In genomic region chr22:46970411-46971123, GRCh38 we compare ENCODE assay signal across 10 cellular contexts.
A peak's percentile ranks its signal among the peaks of the same experiment; 100 is the strongest.
DNase-seq lines count a peak whose midpoint lies in the region; ATAC-seq, FAIRE-seq and TF ChIP-seq lines count a peak whose summit lies in the region.
"Had no signal": no experiment of that assay in that cellular context is flagged by ENCODE, and none has a peak within 500 bp of the region (broad histone marks: within the 10 kb centered on the region; RNA-seq: fewer than 3 reads in every experiment).

No MANE protein-coding gene starts in this region.

- H3K4me1 ChIP-seq in stomach (peaks cover 0 to 8% (median 2%) of the 10 kb centered on the region in 4 donors), small intestine (ENCODE audit: control insufficient read depth in 2 of 2, insufficient read depth in 1 of 2, low read depth in 1 of 2, low read length in 1 of 2) (no peaks in the 10 kb centered on the region)

- ATAC-seq in WTC11 = no peak
- no peak for ATAC-seq in memory B cell (ENCODE audit: low read depth)

- H3K9me3 Mint-ChIP-seq in WTC11 (no peaks in the 10 kb centered on the region), memory B cell (no peaks in the 10 kb centered on the region)
- H3K9me3 Mint-ChIP-seq: neural crest cell had no signal

- CTCF ChIA-PET in WTC11 (lab: Charles Lee) = no interaction called here

- no peaks in the 10 kb centered on the region for H3K27me3 Mint-ChIP-seq in WTC11 (ENCODE audit: low read depth)
- H3K27me3 Mint-ChIP-seq in memory B cell = no peaks in the 10 kb centered on the region

- peak overlapping the region in 40 of 59 donors; percentile 4 to 79 (median 43) for H3K27ac ChIP-seq in dorsolateral prefrontal cortex
- H3K27ac ChIP-seq in stomach = peak overlapping the region in 4 of 5 donors; percentile 14 to 63 (median 46)
- no peak overlapping the region for H3K27ac ChIP-seq in small intestine (ENCODE audit: low read depth in 1 of 2, low read length in 1 of 2)
- H3K27ac ChIP-seq: HL-60 had no signal

- H3K36me3 ChIP-seq in stomach = peaks cover 11 to 25% (median 16%) of the 10 kb centered on the region in 4 donors
- H3K36me3 ChIP-seq in small intestine (ENCODE audit: control insufficient read depth in 2 of 2, insufficient read depth in 2 of 2, low read length in 2 of 2) = peaks cover 0 to 6% of the 10 kb centered on the region in 2 donors

- no peak for TF ChIP-seq CTCF in WTC11 (IDR thresholded peaks at IDR 0.05)
- TF ChIP-seq CTCF in dorsolateral prefrontal cortex (IDR thresholded peaks at IDR 0.05 in 54 of 56, conservative IDR thresholded peaks at IDR 0.05 in 2 of 56; ENCODE audit: low read depth in 1 of 56, partially characterized antibody in 56 of 56) = no peak
- no peak for TF ChIP-seq CTCF in stomach (IDR thresholded peaks at IDR 0.05)

- H3K9me3 ChIP-seq in stomach (no peaks in the 10 kb centered on the region), small intestine (ENCODE audit: control insufficient read depth, low read depth) (no peaks in the 10 kb centered on the region)

- WGBS in stomach, 5 donors = 82 to 90% (median 88%) methylated on average over 13 to 14 of the region's 14 CpGs
- 83 to 89% (median 85%) methylated on average over 14 of the region's 14 CpGs for WGBS in small intestine, 3 donors

- DNase-seq in WTC11 (ENCODE audit: low spot score) (no peak), dorsolateral prefrontal cortex (no peak), memory B cell (ENCODE audit: low spot score in 2 of 2) (no peak), stomach (no peak), HuH-7 (ENCODE audit: low spot score) (no peak), ecto neural progenitor cell (ENCODE audit: low spot score) (no peak), small intestine (no peak)
- DNase-seq: stimulated activated naive CD4-positive, alpha-beta T cell had no signal

- peaks cover 15% of the 10 kb centered on the region for H3K4me1 Mint-ChIP-seq in WTC11
- H3K4me1 Mint-ChIP-seq in memory B cell = peaks cover 16% of the 10 kb centered on the region

- no peak overlapping the region for H3K4me3 ChIP-seq in dorsolateral prefrontal cortex
- H3K4me3 ChIP-seq in stomach = no peak overlapping the region
- H3K4me3 ChIP-seq in small intestine (ENCODE audit: low read depth in 1 of 2, low read length in 2 of 2) = no peak overlapping the region

- no peak overlapping the region for H3K4me3 Mint-ChIP-seq in WTC11
- H3K4me3 Mint-ChIP-seq in memory B cell = no peak overlapping the region
- H3K4me3 Mint-ChIP-seq: neural crest cell had no signal

- no peak for TF ChIP-seq EP300 in stomach (IDR thresholded peaks at IDR 0.05)

- FAIRE-seq in small intestine (lab: Jason Lieb, UNC) = no peak

- intact Hi-C loops in dorsolateral prefrontal cortex (cut with DNase I) (no loop called here), stomach (cut with DNase I; ENCODE audit: low total_unique reads) (no loop called here)

- H3K27me3 ChIP-seq in dorsolateral prefrontal cortex (no peaks in the 10 kb centered on the region), stomach (no peaks in the 10 kb centered on the region), small intestine (ENCODE audit: control insufficient read depth in 2 of 2, insufficient read depth in 2 of 2, low read length in 2 of 2) (no peaks in the 10 kb centered on the region)

- H3K27ac Mint-ChIP-seq in WTC11 (peak overlapping the region; percentile 27), memory B cell (peak overlapping the region; percentile 46)

- no peaks in the 10 kb centered on the region for H3K36me3 Mint-ChIP-seq in WTC11
- peaks cover 13% of the 10 kb centered on the region for H3K36me3 Mint-ChIP-seq in memory B cell

- POLR2A ChIA-PET in WTC11 (lab: Charles Lee) = no interaction called here

- TF ChIP-seq POLR2A in stomach (IDR thresholded peaks at IDR 0.05) = no peak

TF ChIP-seq in WTC11, 78 proteins besides CTCF, POLR2A, EP300 and RAD21 (continues in another document):
- TF ChIP-seq SMAD3 (CRISPR knock-in tag; IDR thresholded peaks at IDR 0.05; ENCODE audit: borderline replicate concordance) (no peak), CDX4 (CRISPR knock-in tag; IDR thresholded peaks at IDR 0.05; ENCODE audit: borderline replicate concordance) (no peak), USF1 (CRISPR knock-in tag; IDR thresholded peaks at IDR 0.05) (no peak), E2F1 (CRISPR knock-in tag; IDR thresholded peaks at IDR 0.05) (no peak), FOXP1 (CRISPR knock-in tag; IDR thresholded peaks at IDR 0.05; ENCODE audit: borderline replicate concordance) (no peak), GABPB1 (CRISPR knock-in tag; IDR thresholded peaks at IDR 0.05) (no peak), ATF2 (CRISPR knock-in tag; IDR thresholded peaks at IDR 0.05; ENCODE audit: borderline replicate concordance, low read depth) (no peak), CBFB (CRISPR knock-in tag; IDR thresholded peaks at IDR 0.05; ENCODE audit: low read depth) (no peak), PREB (CRISPR knock-in tag; IDR thresholded peaks at IDR 0.05; ENCODE audit: borderline replicate concordance) (no peak), ZNF671 (CRISPR knock-in tag; IDR thresholded peaks at IDR 0.05) (no peak), NFYB (CRISPR knock-in tag; conservative IDR thresholded peaks at IDR 0.05; ENCODE audit: low read depth) (no peak), ZNF532 (CRISPR knock-in tag; IDR thresholded peaks at IDR 0.05; ENCODE audit: borderline replicate concordance) (no peak)

Comparison
In these comparisons a context has a peak if more than half of its experiments do, and no peak if none do; other contexts are left out.
1. H3K27ac ChIP-seq: peak in dorsolateral prefrontal cortex (40 of 59) and stomach (4 of 5); none in small intestine (0 of 2).